16 cellular contexts compared by ENCODE assay signal in genomic region chr7:135208417-135208793, GRCh38. TPM values are rescaled to one million over a fixed set of nuclear protein-coding genes. Genes with fewer than 3 reads are reported as not detected.
DNase-seq lines count a peak whose midpoint lies in the region; ATAC-seq and TF ChIP-seq lines count a peak whose summit lies in the region.
"Had no signal": no experiment of that assay in that cellular context is flagged by ENCODE, and none has a peak within 500 bp of the region (broad histone marks: within the 10 kb centered on the region; RNA-seq: fewer than 3 reads in every experiment).

No MANE protein-coding gene starts in this region.

- no peak for ATAC-seq in GM18519 (IDR thresholded peaks at IDR 0.05; ENCODE audit: low FRiP score, unreplicated experiment)
- ATAC-seq in T-cell (replicated peaks in 1 of 4) = no peak

- H3K4me3 ChIP-seq in CD8-positive, alpha-beta memory T cell (ENCODE audit: low read length) = no peak overlapping the region

- no peak overlapping the region for H3K27ac ChIP-seq in CD8-positive, alpha-beta memory T cell (ENCODE audit: low read depth, low read length)
- H3K27ac ChIP-seq in substantia nigra (ENCODE audit: low read depth, low read length, poor library complexity, severe bottlenecking) = no peak overlapping the region

- no peaks in the 10 kb centered on the region for H3K27me3 ChIP-seq in CD8-positive, alpha-beta memory T cell (ENCODE audit: insufficient read depth, low read length, poor library complexity, severe bottlenecking)

- H3K4me3 Mint-ChIP-seq in CD8-positive, alpha-beta memory T cell = peak overlapping the region in 3 of 7 donors; percentile 37 to 76 (median 68)
- H3K4me3 Mint-ChIP-seq in dendritic cell treated with granulocyte-macrophage colony-stimulating factor and Interleukin-4, amounts not matched to agents 40 ng/mL and 50 ng/mL, for 4 days = peak overlapping the region; percentile 91
- peak overlapping the region; percentile 97 for H3K4me3 Mint-ChIP-seq in neural crest cell
- peak overlapping the region in 1 of 3 donors; percentile 18 for H3K4me3 Mint-ChIP-seq in T-cell
- H3K4me3 Mint-ChIP-seq: stimulated activated naive CD8-positive, alpha-beta T cell treated with anti-CD3 and anti-CD28 coated beads, Interleukin-15, Interleukin-2, amounts not matched to agents 100 ng/mL and 50 ng/mL, for 24 hours had no signal

- intact Hi-C loops in dendritic cell treated with granulocyte-macrophage colony-stimulating factor and Interleukin-4, amounts not matched to agents 40 ng/mL and 50 ng/mL, for 4 days (cut with micrococcal nuclease) = no loop called here

- peaks cover 12% of the 10 kb centered on the region for H3K36me3 ChIP-seq in CD8-positive, alpha-beta memory T cell (ENCODE audit: insufficient read depth, low read length)

- no peaks in the 10 kb centered on the region for H3K9me3 ChIP-seq in CD8-positive, alpha-beta memory T cell (ENCODE audit: low read length)

- H3K27ac Mint-ChIP-seq in CD8-positive, alpha-beta memory T cell = peak overlapping the region in 5 of 8 donors; percentile 40 to 98 (median 63)
- H3K27ac Mint-ChIP-seq in dendritic cell treated with granulocyte-macrophage colony-stimulating factor and Interleukin-4, amounts not matched to agents 40 ng/mL and 50 ng/mL, for 4 days = peak overlapping the region; percentile 90
- H3K27ac Mint-ChIP-seq in neural crest cell (ENCODE audit: unreplicated experiment) (no peak overlapping the region), T-cell (no peak overlapping the region)
- H3K27ac Mint-ChIP-seq: stimulated activated naive CD8-positive, alpha-beta T cell treated with anti-CD3 and anti-CD28 coated beads, Interleukin-15, Interleukin-2, amounts not matched to agents 100 ng/mL and 50 ng/mL, for 24 hours had no signal

- H3K4me1 ChIP-seq in CD8-positive, alpha-beta memory T cell (ENCODE audit: insufficient read depth, low read length) = peaks cover 15% of the 10 kb centered on the region

- no peaks in the 10 kb centered on the region for H3K9me3 Mint-ChIP-seq in CD8-positive, alpha-beta memory T cell
- no peaks in the 10 kb centered on the region for H3K9me3 Mint-ChIP-seq in dendritic cell treated with granulocyte-macrophage colony-stimulating factor and Interleukin-4, amounts not matched to agents 40 ng/mL and 50 ng/mL, for 4 days
- H3K9me3 Mint-ChIP-seq in neural crest cell = no peaks in the 10 kb centered on the region
- no peaks in the 10 kb centered on the region for H3K9me3 Mint-ChIP-seq in T-cell
- H3K9me3 Mint-ChIP-seq: stimulated activated naive CD8-positive, alpha-beta T cell treated with anti-CD3 and anti-CD28 coated beads, Interleukin-15, Interleukin-2, amounts not matched to agents 100 ng/mL and 50 ng/mL, for 24 hours had no signal

- TF ChIP-seq CTCF in neural crest cell (conservative IDR thresholded peaks at IDR 0.05) = no peak

- CTCF ChIA-PET in CD8-positive, alpha-beta memory T cell (lab: Charles Lee) = no interaction called here
- CTCF ChIA-PET in T-cell (lab: Charles Lee) = interaction anchor here in 1 of 2 donors (1.8 kb wide), 1 partner anchor 37 kb away, joined by 4 read pairs; no protein-coding TSS in a partner anchor

- peaks cover 0 to 48% (median 14%) of the 10 kb centered on the region in 3 donors for H3K36me3 Mint-ChIP-seq in CD8-positive, alpha-beta memory T cell
- peaks cover 57% of the 10 kb centered on the region for H3K36me3 Mint-ChIP-seq in dendritic cell treated with granulocyte-macrophage colony-stimulating factor and Interleukin-4, amounts not matched to agents 40 ng/mL and 50 ng/mL, for 4 days (ENCODE audit: low read depth)
- peaks cover 6% of the 10 kb centered on the region for H3K36me3 Mint-ChIP-seq in neural crest cell (ENCODE audit: low read depth)
- peaks cover 19% of the 10 kb centered on the region for H3K36me3 Mint-ChIP-seq in T-cell

- no peak for DNase-seq in CD8-positive, alpha-beta memory T cell
- peak; percentile 48 for DNase-seq in M059J (ENCODE audit: low read depth)
- no peak for DNase-seq in neural crest cell (ENCODE audit: low read depth, low spot score)
- no peak for DNase-seq in T-cell
- no peak for DNase-seq in substantia nigra (lab: John Stamatoyannopoulos, UW)
- DNase-seq in EL = no peak
- DNase-seq: activated CD8-positive, alpha-beta memory T cell treated with anti-CD3 and anti-CD28 coated beads, Interleukin-2, amount 50 U/mL, for 4 hours; NCI-H1092; stimulated activated CD4-positive, alpha-beta T cell treated with anti-CD3 and anti-CD28 coated beads, Interleukin-2, amount 100 ng/mL, for 48 hours had no signal

- H3K4me1 Mint-ChIP-seq in CD8-positive, alpha-beta memory T cell = peaks cover 32 to 63% (median 38%) of the 10 kb centered on the region in 3 donors
- peaks cover 49% of the 10 kb centered on the region for H3K4me1 Mint-ChIP-seq in dendritic cell treated with granulocyte-macrophage colony-stimulating factor and Interleukin-4, amounts not matched to agents 40 ng/mL and 50 ng/mL, for 4 days (ENCODE audit: low read depth)
- H3K4me1 Mint-ChIP-seq in neural crest cell (peaks cover 17% of the 10 kb centered on the region), T-cell (peaks cover 44 to 57% (median 48%) of the 10 kb centered on the region in 3 donors)

- POLR2A ChIA-PET in CD8-positive, alpha-beta memory T cell (lab: Charles Lee) = interaction anchor here (0.5 kb wide), 1 partner anchor 10 kb away, joined by 3 read pairs; no protein-coding TSS in a partner anchor
- POLR2A ChIA-PET in T-cell (lab: Charles Lee) = interaction anchor here in 1 of 2 donors (0.6 kb wide), 1 partner anchor 473 kb away, joined by 4 read pairs; no protein-coding TSS in a partner anchor

- H3K27me3 Mint-ChIP-seq in CD8-positive, alpha-beta memory T cell = no peaks in the 10 kb centered on the region
- peaks cover 5% of the 10 kb centered on the region for H3K27me3 Mint-ChIP-seq in dendritic cell treated with granulocyte-macrophage colony-stimulating factor and Interleukin-4, amounts not matched to agents 40 ng/mL and 50 ng/mL, for 4 days
- no peaks in the 10 kb centered on the region for H3K27me3 Mint-ChIP-seq in neural crest cell (ENCODE audit: low read depth)
- H3K27me3 Mint-ChIP-seq in T-cell = no peaks in the 10 kb centered on the region
- H3K27me3 Mint-ChIP-seq: stimulated activated naive CD8-positive, alpha-beta T cell treated with anti-CD3 and anti-CD28 coated beads, Interleukin-15, Interleukin-2, amounts not matched to agents 100 ng/mL and 50 ng/mL, for 24 hours had no signal

RNA-seq across cellular contexts. Expression of gene WDR91, which starts 2.9 kb away (rescaled TPM):
- total RNA-seq in CD8-positive, alpha-beta memory T cell = 10 to 100 TPM; 25.1 to 27.7 TPM
- 5.7 TPM for polyA plus RNA-seq in CD8-positive, alpha-beta memory T cell
- total RNA-seq in M059J (2014; rRNA removed; shearing (Covaris generic)) = 3.0 and 4.8 TPM in 2 replicates
- total RNA-seq in neural crest cell = 14.5 and 15.2 TPM in 2 replicates
- 10 to 100 TPM; 28.1 to 41.2 (median 37.6) TPM for total RNA-seq in T-cell

RNA-seq across cellular contexts. Expression of gene STRA8, which starts 25.2 kb away (rescaled TPM):
- not detected for total RNA-seq in CD8-positive, alpha-beta memory T cell
- polyA plus RNA-seq in CD8-positive, alpha-beta memory T cell = not detected
- total RNA-seq in M059J (2014; rRNA removed; shearing (Covaris generic)) = not detected in 2 replicates
- total RNA-seq in neural crest cell (not detected in 2 replicates), T-cell (not detected)
- total RNA-seq: glomerular endothelial cell, posterior vena cava had no signal
- polyA plus RNA-seq: adipose tissue, liver had no signal

RNA-seq across cellular contexts. Expression of gene CYREN, which starts 37.9 kb away (rescaled TPM):
- 10 to 100 TPM; 77.2 to 79.9 TPM for total RNA-seq in CD8-positive, alpha-beta memory T cell
- 45.4 TPM for polyA plus RNA-seq in CD8-positive, alpha-beta memory T cell
- total RNA-seq in M059J (2014; rRNA removed; shearing (Covaris generic)) = 49.5 and 62.2 TPM in 2 replicates
- 70.4 and 75.5 TPM in 2 replicates for total RNA-seq in neural crest cell
- 10 to 100 TPM; 24.3 to 46.4 (median 44.6) TPM for total RNA-seq in T-cell

Comparison
In these comparisons a context has a peak if more than half of its experiments do, and no peak if none do; other contexts are left out.
1. H3K27ac Mint-ChIP-seq: peak in CD8-positive, alpha-beta memory T cell (5 of 8) and dendritic cell treated with granulocyte-macrophage colony-stimulating factor and Interleukin-4, amounts not matched to agents 40 ng/mL and 50 ng/mL, for 4 days (single experiment); none in neural crest cell (single experiment) and T-cell (0 of 2).